In genomic region chr3:126995926-126996512, GRCh38 we compare ENCODE assay signal across 20 cellular contexts. TPM values are rescaled to one million over a fixed set of nuclear protein-coding genes. Genes with fewer than 3 reads are reported as not detected.
DNase-seq lines count a peak whose midpoint lies in the region; ATAC-seq, FAIRE-seq and TF ChIP-seq lines count a peak whose summit lies in the region.
"Had no signal": no experiment of that assay in that cellular context is flagged by ENCODE, and none has a peak within 500 bp of the region (broad histone marks: within the 10 kb centered on the region; RNA-seq: fewer than 3 reads in every experiment).

No MANE protein-coding gene starts in this region.

- H3K27ac ChIP-seq in parathyroid adenoma = peak overlapping the region; percentile 52
- H3K27ac ChIP-seq: pancreas had no signal

- H4K20me1 ChIP-seq in Loucy (ENCODE audit: insufficient read depth, low read length, poor library complexity, severe bottlenecking) = no peaks in the 10 kb centered on the region

- TF ChIP-seq CTCF in GM12865 (IDR thresholded peaks at IDR 0.05; ENCODE audit: insufficient read depth, low read depth, low read length, missing control alignments) (peak; percentile 16), Loucy (conservative IDR thresholded peaks at IDR 0.05; ENCODE audit: low read length) (peak; percentile 34; the same call in 1 of the 2 replicates), bronchial epithelial cell (IDR thresholded peaks at IDR 0.05; ENCODE audit: insufficient read depth, low read length, severe bottlenecking) (peak; percentile 43), parathyroid adenoma (IDR thresholded peaks at IDR 0.05) (peak; percentile 26)

- H3K4me2 ChIP-seq in Loucy (ENCODE audit: low read depth, low read length, poor library complexity, severe bottlenecking) = no peak overlapping the region
- H3K4me2 ChIP-seq in parathyroid adenoma (ENCODE audit: low read length) = no peak overlapping the region

- H2AFZ ChIP-seq in Loucy (ENCODE audit: low read length) (no peak overlapping the region), parathyroid adenoma (no peak overlapping the region)

- DNase-seq in GM12865 (ENCODE audit: low read depth) (no peak), bronchial epithelial cell (ENCODE audit: low read depth) (no peak), epidermal melanocyte (ENCODE audit: insufficient read length, low spot score) (no peak)
- DNase-seq in stimulated activated CD4-positive, alpha-beta T cell treated with anti-CD3 and anti-CD28 coated beads, Interleukin-4, amount 100 ng/mL, for 24 hours = no peak
- DNase-seq: activated CD4-positive, alpha-beta T cell treated with anti-CD3 and anti-CD28 coated beads, Interleukin-2, amount 50 U/mL, for 1 hour; activated naive CD4-positive, alpha-beta T cell treated with anti-CD3 and anti-CD28 coated beads, Interleukin-2, amount 50 U/mL, for 16 hours; DMS153; effector CD8-positive, alpha-beta T cell; NCI-H2081 treated with DMSO at 0.1 percent for 48 hours; NCI-H526 treated with DMSO at 0.1 percent for 48 hours; pancreas; trophoblast cell had no signal

- H3K9ac ChIP-seq in Loucy (ENCODE audit: low read depth, low read length, poor library complexity, severe bottlenecking) (no peak overlapping the region), parathyroid adenoma (no peak overlapping the region)

- H3F3A ChIP-seq in Loucy (ENCODE audit: low read depth) = no peaks in the 10 kb centered on the region

- no peak for ATAC-seq in GM19463 (IDR thresholded peaks at IDR 0.05; ENCODE audit: unreplicated experiment)
- ATAC-seq: gastroesophageal sphincter, Panc1, pancreas had no signal

- no peaks in the 10 kb centered on the region for H3K79me2 ChIP-seq in Loucy (ENCODE audit: insufficient read depth, low read length)
- H3K79me2 ChIP-seq in parathyroid adenoma = peaks cover 96% of the 10 kb centered on the region

- no peak overlapping the region for H3K4me3 ChIP-seq in GM12865 (ENCODE audit: low read depth, low read length)
- H3K4me3 ChIP-seq in Loucy (ENCODE audit: low read length, poor library complexity, severe bottlenecking) = no peak overlapping the region
- no peak overlapping the region for H3K4me3 ChIP-seq in bronchial epithelial cell (ENCODE audit: low read depth, low read length)
- H3K4me3 ChIP-seq in parathyroid adenoma (ENCODE audit: low read depth, low read length) = no peak overlapping the region
- H3K4me3 ChIP-seq: gastroesophageal sphincter, lung, pancreas, skin epidermis had no signal

- no peaks in the 10 kb centered on the region for H3K27me3 ChIP-seq in Loucy (ENCODE audit: insufficient read depth, low read length, poor library complexity, severe bottlenecking)
- no peaks in the 10 kb centered on the region for H3K27me3 ChIP-seq in bronchial epithelial cell (ENCODE audit: control insufficient read depth, insufficient read depth, low read length)
- H3K27me3 ChIP-seq in parathyroid adenoma (ENCODE audit: control insufficient read depth, insufficient read depth, low read length) = no peaks in the 10 kb centered on the region
- H3K27me3 ChIP-seq: gastroesophageal sphincter, pancreas had no signal

- H3K36me3 ChIP-seq in Loucy (ENCODE audit: insufficient read depth, low read length) = no peaks in the 10 kb centered on the region
- peaks cover 19% of the 10 kb centered on the region for H3K36me3 ChIP-seq in bronchial epithelial cell (ENCODE audit: control insufficient read depth, insufficient read depth, low read length)
- no peaks in the 10 kb centered on the region for H3K36me3 ChIP-seq in parathyroid adenoma (ENCODE audit: control insufficient read depth, insufficient read depth, low read length)
- H3K36me3 ChIP-seq: pancreas had no signal

- H3K9me2 ChIP-seq in Loucy (replicated peaks; ENCODE audit: low read depth, low read length) = no peaks in the 10 kb centered on the region

- H3K4me1 ChIP-seq in Loucy (ENCODE audit: insufficient read depth, low read length, poor library complexity, severe bottlenecking) = no peaks in the 10 kb centered on the region
- peaks cover 81% of the 10 kb centered on the region for H3K4me1 ChIP-seq in parathyroid adenoma
- H3K4me1 ChIP-seq: pancreas had no signal

- peak; percentile 28 for FAIRE-seq in bronchial epithelial cell (lab: Jason Lieb, UNC)
- FAIRE-seq: pancreas, TTC549 had no signal

- no peaks in the 10 kb centered on the region for H3K9me3 ChIP-seq in Loucy (ENCODE audit: insufficient read depth, low read depth, low read length)
- no peaks in the 10 kb centered on the region for H3K9me3 ChIP-seq in parathyroid adenoma (ENCODE audit: control insufficient read depth, low read length)
- H3K9me3 ChIP-seq: gastroesophageal sphincter, pancreas had no signal

RNA-seq across cellular contexts. Expression of gene PLXNA1, which starts 13.1 kb away (rescaled TPM):
- 42.1 and 53.4 TPM in 2 replicates for total RNA-seq in bronchial epithelial cell
